In genomic region chr6:116247285-116247684, GRCh38 we compare ENCODE assay signal across 28 cellular contexts. TPM values are rescaled to one million over a fixed set of nuclear protein-coding genes. Genes with fewer than 3 reads are reported as not detected.
A peak's percentile ranks its signal among the peaks of the same experiment; 100 is the strongest.
DNase-seq lines count a peak whose midpoint lies in the region; ATAC-seq and TF ChIP-seq lines count a peak whose summit lies in the region.
"Had no signal": no experiment of that assay in that cellular context is flagged by ENCODE, and none has a peak within 500 bp of the region (broad histone marks: within the 10 kb centered on the region; RNA-seq: fewer than 3 reads in every experiment).

No MANE protein-coding gene starts in this region.

- peak overlapping the region; percentile 30; the same call in 1 of the 2 replicates for H2BK20ac ChIP-seq in IMR-90 (ENCODE audit: low read depth, low read length)

- H2AK9ac ChIP-seq in IMR-90 (replicated peaks; ENCODE audit: low read depth, low read length, poor library complexity) = no peak overlapping the region

- 0 out of 2 replicates have a peak overlapping the region, but pooled peaks have one; percentile 62 for H3K14ac ChIP-seq in IMR-90 (replicated peaks; ENCODE audit: low read depth, low read length)

- no peaks in the 10 kb centered on the region for H3K27me3 Mint-ChIP-seq in activated T-cell treated with anti-CD3 and anti-CD28 coated beads, Interleukin-2, amount 50 U/mL, for 72 hours (ENCODE audit: low read depth)
- no peaks in the 10 kb centered on the region for H3K27me3 Mint-ChIP-seq in central memory CD8-positive, alpha-beta T cell
- H3K27me3 Mint-ChIP-seq: activated CD4-positive, alpha-beta T cell treated with anti-CD3 and anti-CD28 coated beads for 36 hours; CD4-positive, CD25-positive, alpha-beta regulatory T cell had no signal

- peaks cover 15% of the 10 kb centered on the region for H3K4me1 ChIP-seq in IMR-90 (ENCODE audit: control insufficient read depth, insufficient read depth, low read length)
- H3K4me1 ChIP-seq in stomach = peaks cover 24 to 50% (median 33%) of the 10 kb centered on the region in 4 donors
- H3K4me1 ChIP-seq in suprapubic skin = peaks cover 28% of the 10 kb centered on the region

- TF ChIP-seq RAD21 in IMR-90 (IDR thresholded peaks at IDR 0.05; ENCODE audit: low read length) = no peak

- 0 out of 2 replicates have a peak, but pooled peaks cover 3% of the 10 kb centered on the region for H4K20me1 ChIP-seq in IMR-90 (ENCODE audit: insufficient read depth, low read length)

- intact Hi-C loops in IMR-90 (cut with micrococcal nuclease) = no loop called here
- intact Hi-C loops in stomach (cut with DNase I; ENCODE audit: low total_unique reads) = no loop called here

- TF ChIP-seq EP300 in stomach (IDR thresholded peaks at IDR 0.05) (no peak), suprapubic skin (IDR thresholded peaks at IDR 0.05) (no peak)

- H3K36me3 ChIP-seq in IMR-90 (ENCODE audit: control insufficient read depth, insufficient read depth, low read length) (0 out of 2 replicates have a peak, but pooled peaks cover 5% of the 10 kb centered on the region), stomach (peaks cover 0 to 5% (median 2%) of the 10 kb centered on the region in 4 donors), suprapubic skin (no peaks in the 10 kb centered on the region)
- H3K36me3 ChIP-seq: left lung, prostate gland had no signal

- peaks cover 7 to 33% of the 10 kb centered on the region in 2 experiments for H3K79me1 ChIP-seq in IMR-90 (ENCODE audit: low read depth in 1 of 2, low read length in 2 of 2)

- no peak overlapping the region for H3K4me2 ChIP-seq in IMR-90 (ENCODE audit: low read depth, low read length)

- H3K18ac ChIP-seq in IMR-90 (ENCODE audit: low read depth, low read length) = no peak overlapping the region

- peaks cover 13% of the 10 kb centered on the region for H3K9me1 ChIP-seq in IMR-90 (ENCODE audit: insufficient read depth, low read length)

- H3K4me1 Mint-ChIP-seq in activated T-cell treated with anti-CD3 and anti-CD28 coated beads, Interleukin-2, amount 50 U/mL, for 72 hours (ENCODE audit: low read depth) = peaks cover 7% of the 10 kb centered on the region
- no peaks in the 10 kb centered on the region for H3K4me1 Mint-ChIP-seq in central memory CD8-positive, alpha-beta T cell

- no peak overlapping the region; the same call in 1 of the 2 replicates for H4K5ac ChIP-seq in IMR-90 (ENCODE audit: low read depth, low read length)

- TF ChIP-seq CTCF in IMR-90 (conservative IDR thresholded peaks at IDR 0.05; ENCODE audit: low read depth, low read length) (no peak), stomach (IDR thresholded peaks at IDR 0.05) (no peak), suprapubic skin (IDR thresholded peaks at IDR 0.05) (no peak)

- H3K23ac ChIP-seq in IMR-90 (ENCODE audit: low read depth, low read length) = peak overlapping the region; percentile 74; the same call in 1 of the 2 replicates

- in situ Hi-C loops in IMR-90 (cut with MboI; ENCODE audit: low sequenced_read_pairs) = no loop called here

- no peak overlapping the region for H4K91ac ChIP-seq in IMR-90 (ENCODE audit: insufficient read depth, low read depth, low read length)

- no peak overlapping the region for H3K27ac ChIP-seq in IMR-90 (ENCODE audit: insufficient read depth, low read length)
- peak overlapping the region in 1 of 5 donors; percentile 44 for H3K27ac ChIP-seq in stomach
- no peak overlapping the region for H3K27ac ChIP-seq in suprapubic skin
- H3K27ac ChIP-seq: prostate gland had no signal

- no peak overlapping the region for H3K4me3 ChIP-seq in IMR-90 (ENCODE audit: insufficient read depth, low read depth, low read length)
- H3K4me3 ChIP-seq in stomach = no peak overlapping the region
- H3K4me3 ChIP-seq in suprapubic skin = no peak overlapping the region
- H3K4me3 ChIP-seq: left lung, MG63, prostate gland had no signal

- H3K4me3 Mint-ChIP-seq in activated T-cell treated with anti-CD3 and anti-CD28 coated beads, Interleukin-2, amount 50 U/mL, for 72 hours = no peak overlapping the region
- H3K4me3 Mint-ChIP-seq in central memory CD8-positive, alpha-beta T cell = no peak overlapping the region
- H3K4me3 Mint-ChIP-seq: activated CD4-positive, alpha-beta T cell treated with anti-CD3 and anti-CD28 coated beads for 36 hours had no signal

- BruUV-seq in IMR-90 (replicated peaks; lab: Mats Ljungman, UMichigan) = no TSS peak

- ATAC-seq in activated T-cell treated with anti-CD3 and anti-CD28 coated beads, Interleukin-2, amount 50 U/mL, for 72 hours (replicated peaks in 1 of 2) = no peak
- no peak for ATAC-seq in IMR-90 (ENCODE audit: low read depth)
- no peak for ATAC-seq in central memory CD8-positive, alpha-beta T cell (replicated peaks; ENCODE audit: extremely low read depth, poor library complexity, severe bottlenecking)
- ATAC-seq in GM21619 (IDR thresholded peaks at IDR 0.05; ENCODE audit: unreplicated experiment) = no peak
- ATAC-seq: activated CD4-positive, alpha-beta T cell treated with anti-CD3 and anti-CD28 coated beads for 36 hours; left lung had no signal

- H3K9me3 Mint-ChIP-seq in activated T-cell treated with anti-CD3 and anti-CD28 coated beads, Interleukin-2, amount 50 U/mL, for 72 hours = no peaks in the 10 kb centered on the region
- no peaks in the 10 kb centered on the region for H3K9me3 Mint-ChIP-seq in central memory CD8-positive, alpha-beta T cell
- H3K9me3 Mint-ChIP-seq: CD4-positive, CD25-positive, alpha-beta regulatory T cell had no signal

- no peaks in the 10 kb centered on the region for H3K9me3 ChIP-seq in IMR-90 (ENCODE audit: control insufficient read depth, insufficient read depth, low read length)
- H3K9me3 ChIP-seq in stomach = no peaks in the 10 kb centered on the region
- H3K9me3 ChIP-seq in suprapubic skin = no peaks in the 10 kb centered on the region
- H3K9me3 ChIP-seq: left lung, MG63, prostate gland had no signal

- POLR2A ChIA-PET in IMR-90 (lab: Charles Lee; ENCODE audit: unreplicated experiment) = no interaction called here

- peak overlapping the region; percentile 86; the same call in 1 of the 3 replicates for H2BK15ac ChIP-seq in IMR-90 (ENCODE audit: low read depth, low read length)

- CTCF ChIA-PET in IMR-90 (lab: Yijun Ruan, JAX) = interaction anchor here (1.2 kb wide), 1 partner anchor 20 kb away, joined by 3 read pairs; no protein-coding TSS in a partner anchor

- TF ChIP-seq POLR2A in IMR-90 (IDR thresholded peaks at IDR 0.05; ENCODE audit: low read depth, low read length) (no peak), stomach (IDR thresholded peaks at IDR 0.05) (no peak), suprapubic skin (IDR thresholded peaks at IDR 0.05) (no peak)

- H2BK120ac ChIP-seq in IMR-90 (ENCODE audit: low read depth, low read length) = 0 out of 2 replicates have a peak overlapping the region, but pooled peaks have one; percentile 49

- H3K36me3 Mint-ChIP-seq in activated T-cell treated with anti-CD3 and anti-CD28 coated beads, Interleukin-2, amount 50 U/mL, for 72 hours (ENCODE audit: insufficient read depth in 2 of 2) = peaks cover 1 to 2% of the 10 kb centered on the region in 2 donors
- H3K36me3 Mint-ChIP-seq in central memory CD8-positive, alpha-beta T cell (ENCODE audit: insufficient read depth) = peaks cover 8% of the 10 kb centered on the region
- H3K36me3 Mint-ChIP-seq: CD4-positive, CD25-positive, alpha-beta regulatory T cell had no signal

- no peak for DNase-seq in activated T-cell treated with anti-CD3 and anti-CD28 coated beads, Interleukin-2, amount 50 U/mL, for 72 hours
- DNase-seq in activated T-cell treated with anti-CD3 and anti-CD28 coated beads, Interleukin-2, amount 50 U/mL, for 48 hours = no peak
- DNase-seq in IMR-90 = no peak
- no peak for DNase-seq in central memory CD8-positive, alpha-beta T cell (ENCODE audit: low spot score in 2 of 2)
- no peak for DNase-seq in stomach
- DNase-seq in NCI-H2171 treated with DMSO at 0.1 percent for 48 hours (lab: John Stamatoyannopoulos, UW) = no peak
- DNase-seq in suprapubic skin (ENCODE audit: low spot score in 2 of 2) = no peak
- DNase-seq: activated CD4-positive, alpha-beta T cell treated with anti-CD3 and anti-CD28 coated beads for 36 hours; activated CD8-positive, alpha-beta memory T cell treated with anti-CD3 and anti-CD28 coated beads for 24 hours; activated effector memory CD4-positive, alpha-beta T cell treated with Interleukin-2 at 50 U/mL for 16 hours; activated T-cell treated with anti-CD3 and anti-CD28 coated beads for 4 hours; caudate nucleus; CD4-positive, CD25-positive, alpha-beta regulatory T cell; erythroblast; KG1; left lung; MG63; NCI-H1417 treated with DMSO at 0.1 percent for 48 hours; NCI-H2081 treated with DMSO at 0.1 percent for 48 hours; NCI-H226; NCI-H526 treated with DMSO at 0.1 percent for 48 hours; SHP77; stimulated activated CD4-positive, alpha-beta T cell treated with anti-CD3 and anti-CD28 coated beads, Interleukin-4, amount 100 ng/mL, for 24 hours; SW 1271; T-helper 9 cell; trophoblast cell had no signal

- H2AK5ac ChIP-seq in IMR-90 (ENCODE audit: low read depth, low read length) = peak overlapping the region; percentile 72; the same call in 1 of the 2 replicates

- peak overlapping the region; percentile 28 for H3K27ac Mint-ChIP-seq in activated T-cell treated with anti-CD3 and anti-CD28 coated beads, Interleukin-2, amount 50 U/mL, for 72 hours
- H3K27ac Mint-ChIP-seq in central memory CD8-positive, alpha-beta T cell (ENCODE audit: low read depth) = peak overlapping the region; percentile 19
- H3K27ac Mint-ChIP-seq: activated CD4-positive, alpha-beta T cell treated with anti-CD3 and anti-CD28 coated beads for 36 hours had no signal

- dilution Hi-C loops in IMR-90 (cut with HindIII; ENCODE audit: low sequenced_read_pairs, unreplicated experiment) = no loop called here

- H4K8ac ChIP-seq in IMR-90 (ENCODE audit: low read depth in 2 of 2, low read length in 2 of 2) = no peak overlapping the region

- H2BK5ac ChIP-seq in IMR-90 (ENCODE audit: low read depth, low read length, poor library complexity, severe bottlenecking) = peak overlapping the region; percentile 37

- H3K4ac ChIP-seq in IMR-90 (ENCODE audit: low read depth, low read length) = no peak overlapping the region; the same call in 1 of the 2 replicates

- H2AFZ ChIP-seq in IMR-90 (replicated peaks; ENCODE audit: low read length, poor library complexity) = no peak overlapping the region

- no peak overlapping the region for H3K9ac ChIP-seq in IMR-90 (ENCODE audit: low read depth, low read length)

- H3K56ac ChIP-seq in IMR-90 (ENCODE audit: extremely low read depth, insufficient read depth, low read length) = no peak overlapping the region

- H3K27me3 ChIP-seq in IMR-90 (ENCODE audit: control insufficient read depth, insufficient read depth, low read length) (no peaks in the 10 kb centered on the region), stomach (no peaks in the 10 kb centered on the region), suprapubic skin (no peaks in the 10 kb centered on the region)
- H3K27me3 ChIP-seq: left lung, MG63 had no signal

RNA-seq across cellular contexts. Expression of gene TSPYL4, which starts 6.6 kb away (rescaled TPM):
- 10 to 100 TPM; 12.5 to 12.6 TPM for total RNA-seq in activated T-cell treated with anti-CD3 and anti-CD28 coated beads, Interleukin-2, amount 50 U/mL, for 72 hours
- total RNA-seq in IMR-90 (2012; rRNA removed) = 22.0 and 23.1 TPM in 2 replicates
- polyA plus RNA-seq in IMR-90 (2012; rRNA removed) = 29.0 and 29.9 TPM in 2 replicates
- polyA plus RNA-seq in IMR-90 (2012; cell fraction: cytosol; rRNA removed) = 11.5 and 20.0 TPM in 2 replicates
- 21.8 and 63.1 TPM in 2 replicates for polyA plus RNA-seq in IMR-90 (2012; cell fraction: nucleus; rRNA removed; ENCODE audit: low replicate concordance)
- 10 to 100 TPM in 2 of 5 donors, 1 to 10 TPM in 3; 2.3 to 33.5 (median 8.7) TPM for total RNA-seq in stomach
- polyA plus RNA-seq in stomach = 10 to 100 TPM in 1 of 3 donors, 1 to 10 TPM in 2; 5.8 to 10.4 (median 9.5) TPM
- 10 to 100 TPM; 11.2 to 21.8 (median 16.7) TPM for total RNA-seq in suprapubic skin

RNA-seq across cellular contexts. Expression of gene TSPYL1, which starts 32.4 kb away (rescaled TPM):
- total RNA-seq in activated T-cell treated with anti-CD3 and anti-CD28 coated beads, Interleukin-2, amount 50 U/mL, for 72 hours = 10 to 100 TPM; 43.2 to 55.0 TPM
- total RNA-seq in IMR-90 (2012; rRNA removed) (111 and 121 TPM in 2 replicates), stomach (10 to 100 TPM in 4 of 5 donors, 1 to 10 TPM in 1; 2.9 to 77.1 (median 33.5) TPM), suprapubic skin (10 to 100 TPM; 48.0 to 95.2 (median 67.0) TPM)
- polyA plus RNA-seq in IMR-90 (2012; rRNA removed) (30.1 and 32.4 TPM in 2 replicates), stomach (10 to 100 TPM; 19.6 to 30.7 (median 25.7) TPM)
- polyA plus RNA-seq in IMR-90 (2012; cell fraction: cytosol; rRNA removed) = 19.1 and 19.2 TPM in 2 replicates
- 7.1 and 14.7 TPM in 2 replicates for polyA plus RNA-seq in IMR-90 (2012; cell fraction: nucleus; rRNA removed; ENCODE audit: low replicate concordance)
